In the genomic region with DNA sequence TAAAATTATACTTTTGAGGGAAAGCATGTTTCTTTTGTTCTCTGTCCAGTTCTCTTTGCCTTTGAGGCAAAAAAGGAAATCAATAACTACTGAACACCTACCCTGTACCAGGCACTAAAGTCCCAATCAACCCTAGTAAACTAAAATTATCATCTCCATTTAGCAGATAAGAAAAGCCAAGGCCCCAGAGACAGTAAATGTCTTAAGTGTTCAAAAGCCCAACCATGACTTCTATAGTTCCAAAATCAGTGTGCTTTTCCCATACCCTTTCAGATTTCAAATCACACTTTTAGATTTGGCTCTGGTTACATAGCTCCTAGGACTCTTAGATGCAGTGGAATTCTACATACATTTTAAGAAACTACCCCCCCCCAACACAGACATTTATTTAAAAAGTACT, we compare ENCODE assay signal across 19 cellular contexts.
DNase-seq lines count a peak whose midpoint lies in the region; ATAC-seq, FAIRE-seq and TF ChIP-seq lines count a peak whose summit lies in the region.
"Had no signal": no experiment of that assay in that cellular context is flagged by ENCODE, and none has a peak within 500 bp of the region (broad histone marks: within the 10 kb centered on the region; RNA-seq: fewer than 3 reads in every experiment).

No MANE protein-coding gene starts in this region.

- H3K27me3 ChIP-seq in Caco-2 (replicated peaks; ENCODE audit: control insufficient read depth, insufficient read depth, low read length) (no peaks in the 10 kb centered on the region), astrocyte (ENCODE audit: insufficient read depth, low read length) (no peaks in the 10 kb centered on the region), skeletal muscle tissue (ENCODE audit: control insufficient read depth in 3 of 3, insufficient read depth in 3 of 3, low read length in 3 of 3) (no peaks in the 10 kb centered on the region)
- H3K27me3 ChIP-seq: Peyer's patch had no signal

- no peak for FAIRE-seq in astrocyte (lab: Jason Lieb, UNC)
- FAIRE-seq: K562 had no signal

- peaks cover 81% of the 10 kb centered on the region for H3K4me1 ChIP-seq in Caco-2
- peaks cover 59% of the 10 kb centered on the region for H3K4me1 ChIP-seq in astrocyte (ENCODE audit: insufficient read depth, low read length)
- peaks cover 32 to 38% (median 37%) of the 10 kb centered on the region in 3 donors for H3K4me1 ChIP-seq in skeletal muscle tissue (ENCODE audit: control insufficient read depth in 3 of 3, insufficient read depth in 3 of 3, low read length in 3 of 3)

- no peak for DNase-seq in Caco-2
- no peak for DNase-seq in astrocyte (ENCODE audit: low read depth)
- peak; percentile 10 for DNase-seq in left kidney (ENCODE audit: low read depth, low spot score)
- DNase-seq in COLO668 (lab: John Stamatoyannopoulos, UW; ENCODE audit: unreplicated experiment) = no peak
- DNase-seq: activated CD4-positive, alpha-beta memory T cell treated with anti-CD3 and anti-CD28 coated beads, Interleukin-2, amount 10 ng/mL, durations not matched to agents 7 days and 5 days; AML-193; erythroblast; NCI-H1048; NCI-H748 treated with DMSO at 0.1 percent for 48 hours; Peyer's patch; stimulated activated naive CD8-positive, alpha-beta T cell treated with anti-CD3 and anti-CD28 coated beads, Interleukin-15, Interleukin-2, amounts not matched to agents 100 U/mL and 50 U/mL, for 24 hours; T-cell had no signal

- H3K9ac ChIP-seq in astrocyte (ENCODE audit: low read length) = peak overlapping the region; percentile 28
- peak overlapping the region; percentile 51 to 60 (median 52) for H3K9ac ChIP-seq in skeletal muscle tissue (ENCODE audit: low read depth in 1 of 3, low read length in 3 of 3)

- H3K9me3 ChIP-seq in Caco-2 (no peaks in the 10 kb centered on the region), astrocyte (ENCODE audit: insufficient read depth, low read depth, low read length) (no peaks in the 10 kb centered on the region), skeletal muscle tissue (ENCODE audit: control insufficient read depth in 3 of 3, low read length in 3 of 3) (no peaks in the 10 kb centered on the region)
- H3K9me3 ChIP-seq: Peyer's patch had no signal

- H3K36me3 Mint-ChIP-seq in Caco-2 (ENCODE audit: insufficient read depth, unreplicated experiment) (peaks cover 38% of the 10 kb centered on the region), astrocyte (ENCODE audit: low read depth, unreplicated experiment) (peaks cover 2% of the 10 kb centered on the region)
- H3K36me3 Mint-ChIP-seq: T-cell had no signal

- peak overlapping the region; percentile 70 for H3K4me2 ChIP-seq in astrocyte (ENCODE audit: low read length)

- no TSS peak for BruUV-seq in Caco-2 (replicated peaks; lab: Mats Ljungman, UMichigan)

- H3K27ac Mint-ChIP-seq in Caco-2 (ENCODE audit: unreplicated experiment) (peak overlapping the region; percentile 88), astrocyte (ENCODE audit: unreplicated experiment) (peak overlapping the region; percentile 23)
- H3K27ac Mint-ChIP-seq: activated CD4-positive, alpha-beta memory T cell treated with anti-CD3 and anti-CD28 coated beads, Interleukin-2, amount 10 ng/mL, durations not matched to agents 7 days and 5 days; activated T-helper 1 cell treated with anti-CD3 and anti-CD28 coated beads, Interleukin-12 subunit alpha, Interleukin-12 subunit beta, Interleukin-2, Interleukin-4 antibody, amounts not matched to agents 30 ng/mL and 10 ng/mL and 1 ng/mL, durations not matched to agents 14 hours and 24 hours and 36 hours; T-cell had no signal

- peaks cover 5% of the 10 kb centered on the region for H4K20me1 ChIP-seq in astrocyte (ENCODE audit: insufficient read depth, low read length)

- H3K27ac ChIP-seq in astrocyte (ENCODE audit: low read depth, low read length) = no peak overlapping the region
- H3K27ac ChIP-seq in skeletal muscle tissue (ENCODE audit: low read depth, low read length) = peak overlapping the region; percentile 34
- H3K27ac ChIP-seq: Peyer's patch, VCaP had no signal

- TF ChIP-seq CTCF in Caco-2 (IDR thresholded peaks at IDR 0.05; ENCODE audit: insufficient read depth in 1 of 2, low read depth in 1 of 2, low read length in 1 of 2, severe bottlenecking in 1 of 2, unreplicated experiment in 1 of 2) (no peak), astrocyte (IDR thresholded peaks at IDR 0.05; ENCODE audit: insufficient read depth, low read depth, low read length) (no peak)

- intact Hi-C loops in Caco-2 (cut with micrococcal nuclease; ENCODE audit: unreplicated experiment) = loop anchor here (5.0 kb wide), 1 partner anchor 1233 kb away; no protein-coding TSS in a partner anchor

- H3K4me3 Mint-ChIP-seq in Caco-2 (ENCODE audit: unreplicated experiment) = peak overlapping the region; percentile 47
- H3K4me3 Mint-ChIP-seq in astrocyte (ENCODE audit: unreplicated experiment) = peak overlapping the region; percentile 72
- H3K4me3 Mint-ChIP-seq: activated CD4-positive, alpha-beta memory T cell treated with anti-CD3 and anti-CD28 coated beads, Interleukin-2, amount 10 ng/mL, durations not matched to agents 7 days and 5 days; activated T-helper 1 cell treated with anti-CD3 and anti-CD28 coated beads, Interleukin-12 subunit alpha, Interleukin-12 subunit beta, Interleukin-2, Interleukin-4 antibody, amounts not matched to agents 30 ng/mL and 10 ng/mL and 1 ng/mL, durations not matched to agents 14 hours and 24 hours and 36 hours; T-cell had no signal

- POLR2A ChIA-PET in Caco-2 (lab: Charles Lee) = no interaction called here

- H3K9me3 Mint-ChIP-seq in Caco-2 (ENCODE audit: unreplicated experiment) = no peaks in the 10 kb centered on the region
- H3K9me3 Mint-ChIP-seq in astrocyte (ENCODE audit: unreplicated experiment) = no peaks in the 10 kb centered on the region
- H3K9me3 Mint-ChIP-seq: activated CD4-positive, alpha-beta memory T cell treated with anti-CD3 and anti-CD28 coated beads, Interleukin-2, amount 10 ng/mL, durations not matched to agents 7 days and 5 days; activated T-helper 1 cell treated with anti-CD3 and anti-CD28 coated beads, Interleukin-12 subunit alpha, Interleukin-12 subunit beta, Interleukin-2, Interleukin-4 antibody, amounts not matched to agents 30 ng/mL and 10 ng/mL and 1 ng/mL, durations not matched to agents 14 hours and 24 hours and 36 hours; T-cell had no signal

- no peak for ATAC-seq in GM21423 (IDR thresholded peaks at IDR 0.05; ENCODE audit: unreplicated experiment)
- no peak for ATAC-seq in HG02852 (IDR thresholded peaks at IDR 0.05; ENCODE audit: unreplicated experiment)
- ATAC-seq in HG02981 (IDR thresholded peaks at IDR 0.05; ENCODE audit: unreplicated experiment) = no peak
- ATAC-seq: K562; stimulated activated naive CD8-positive, alpha-beta T cell treated with anti-CD3 and anti-CD28 coated beads, Interleukin-15, Interleukin-2, amounts not matched to agents 100 U/mL and 50 U/mL, for 24 hours; T-cell had no signal

- H3K4me1 Mint-ChIP-seq in Caco-2 (ENCODE audit: low read depth, unreplicated experiment) (peaks cover 83% of the 10 kb centered on the region), astrocyte (ENCODE audit: low read depth, unreplicated experiment) (peaks cover 70% of the 10 kb centered on the region)
- H3K4me1 Mint-ChIP-seq: activated CD4-positive, alpha-beta memory T cell treated with anti-CD3 and anti-CD28 coated beads, Interleukin-2, amount 10 ng/mL, durations not matched to agents 7 days and 5 days; T-cell had no signal

- H2AFZ ChIP-seq in astrocyte (ENCODE audit: low read depth, low read length) = no peak overlapping the region

- H3K79me2 ChIP-seq in astrocyte (ENCODE audit: insufficient read depth, low read length) = peaks cover 83% of the 10 kb centered on the region

- H3K36me3 ChIP-seq in Caco-2 (ENCODE audit: control insufficient read depth, insufficient read depth, low read length) (no peaks in the 10 kb centered on the region; the same call in 1 of the 2 replicates), astrocyte (ENCODE audit: insufficient read depth, low read length) (peaks cover 10% of the 10 kb centered on the region), skeletal muscle tissue (ENCODE audit: control insufficient read depth in 3 of 3, insufficient read depth in 3 of 3, low read length in 3 of 3) (peaks cover 3 to 6% (median 4%) of the 10 kb centered on the region in 3 donors)
- H3K36me3 ChIP-seq: Peyer's patch had no signal

- H3K4me3 ChIP-seq in Caco-2 (ENCODE audit: low read depth, low read length) = no peak overlapping the region
- no peak overlapping the region for H3K4me3 ChIP-seq in astrocyte (ENCODE audit: insufficient read depth, low read depth, low read length)
- peak overlapping the region; percentile 1 to 67 (median 28) for H3K4me3 ChIP-seq in skeletal muscle tissue (ENCODE audit: low read length in 3 of 3)
- H3K4me3 ChIP-seq: K562, Peyer's patch had no signal

- H3K27me3 Mint-ChIP-seq in Caco-2 (ENCODE audit: insufficient read depth, unreplicated experiment) (no peaks in the 10 kb centered on the region), astrocyte (ENCODE audit: low read depth, unreplicated experiment) (no peaks in the 10 kb centered on the region)

- CTCF ChIA-PET in Caco-2 (lab: Charles Lee) = no interaction called here

Comparison
In these comparisons a context has a peak if more than half of its experiments do, and no peak if none do; other contexts are left out.
1. H3K4me3 ChIP-seq: peak in skeletal muscle tissue (3 of 3); none in Caco-2 (single experiment) and astrocyte (single experiment).